ENCODE assay signal across 27 cellular contexts in genomic region chr1:56557746-56558145, GRCh38. TPM values are rescaled to one million over a fixed set of nuclear protein-coding genes. Genes with fewer than 3 reads are reported as not detected.
DNase-seq lines count a peak whose midpoint lies in the region; ATAC-seq, FAIRE-seq and TF ChIP-seq lines count a peak whose summit lies in the region.
"Had no signal": no experiment of that assay in that cellular context is flagged by ENCODE, and none has a peak within 500 bp of the region (broad histone marks: within the 10 kb centered on the region; RNA-seq: fewer than 3 reads in every experiment).

No MANE protein-coding gene starts in this region.

- H3K18ac ChIP-seq in trophoblast cell (ENCODE audit: low read length), result no peak overlapping the region

- WGBS in trophoblast cell (ENCODE audit: extremely low coverage, insufficient coverage, insufficient read length), result no CpG with 5 or more reads among the region's 7 CpGs
- WGBS in tibial nerve, 2 donors, result 30 to 33% methylated on average over 7 of the region's 7 CpGs

- H2AFZ ChIP-seq in trophoblast cell (ENCODE audit: insufficient read depth, low read length, poor library complexity), result no peak overlapping the region
- H2AFZ ChIP-seq: parathyroid adenoma had no signal

- no peak overlapping the region for H3K4me2 ChIP-seq in trophoblast cell (ENCODE audit: low read length)

- H3K36me3 ChIP-seq in trophoblast cell (ENCODE audit: control insufficient read depth in 1 of 2, insufficient read depth in 2 of 2, low read length in 2 of 2), result peaks cover 9 to 16% of the 10 kb centered on the region in 2 experiments
- H3K36me3 ChIP-seq in tibial nerve, result no peaks in the 10 kb centered on the region
- H3K36me3 ChIP-seq: adrenal gland had no signal

- no peaks in the 10 kb centered on the region for H3K36me3 Mint-ChIP-seq in activated T-cell treated with anti-CD3 and anti-CD28 coated beads, Interleukin-2, amount 50 U/mL, for 72 hours (ENCODE audit: insufficient read depth in 2 of 2)
- H3K36me3 Mint-ChIP-seq: memory B cell had no signal

- H3K9me3 Mint-ChIP-seq in activated T-cell treated with anti-CD3 and anti-CD28 coated beads, Interleukin-2, amount 50 U/mL, for 72 hours, result peaks cover 0 to 2% of the 10 kb centered on the region in 2 donors
- H3K9me3 Mint-ChIP-seq: activated CD4-positive, alpha-beta T cell treated with anti-CD3 and anti-CD28 coated beads, Interleukin-2, amount 10 ng/mL, durations not matched to agents 7 days and 5 days; dendritic cell treated with granulocyte-macrophage colony-stimulating factor and Interleukin-4, amounts not matched to agents 40 ng/mL and 50 ng/mL, for 4 days; memory B cell; stimulated activated naive CD8-positive, alpha-beta T cell treated with anti-CD3 and anti-CD28 coated beads, Interleukin-15, amount 100 ng/mL, for 72 hours had no signal

- H4K8ac ChIP-seq in trophoblast cell (ENCODE audit: low read depth, low read length), result no peak overlapping the region

- H3K4me1 Mint-ChIP-seq in activated T-cell treated with anti-CD3 and anti-CD28 coated beads, Interleukin-2, amount 50 U/mL, for 72 hours (ENCODE audit: low read depth), result no peaks in the 10 kb centered on the region
- H3K4me1 Mint-ChIP-seq: activated CD4-positive, alpha-beta T cell treated with anti-CD3 and anti-CD28 coated beads, Interleukin-2, amount 10 ng/mL, durations not matched to agents 7 days and 5 days; stimulated activated naive CD8-positive, alpha-beta T cell treated with anti-CD3 and anti-CD28 coated beads, Interleukin-15, amount 100 ng/mL, for 72 hours had no signal

- no peak overlapping the region for H3K9ac ChIP-seq in trophoblast cell (ENCODE audit: low read length)
- H3K9ac ChIP-seq: parathyroid adenoma had no signal

- H3K27ac Mint-ChIP-seq in activated T-cell treated with anti-CD3 and anti-CD28 coated beads, Interleukin-2, amount 50 U/mL, for 72 hours, result no peak overlapping the region
- H3K27ac Mint-ChIP-seq: activated CD4-positive, alpha-beta T cell treated with anti-CD3 and anti-CD28 coated beads, Interleukin-2, amount 10 ng/mL, durations not matched to agents 7 days and 5 days; dendritic cell treated with granulocyte-macrophage colony-stimulating factor and Interleukin-4, amounts not matched to agents 40 ng/mL and 50 ng/mL, for 4 days; memory B cell; stimulated activated naive CD8-positive, alpha-beta T cell treated with anti-CD3 and anti-CD28 coated beads, Interleukin-15, amount 100 ng/mL, for 72 hours had no signal

- no peak for ATAC-seq in activated T-cell treated with anti-CD3 and anti-CD28 coated beads, Interleukin-2, amount 50 U/mL, for 72 hours (replicated peaks in 1 of 2)
- ATAC-seq: left cardiac atrium; stimulated activated naive CD8-positive, alpha-beta T cell treated with anti-CD3 and anti-CD28 coated beads, Interleukin-15, amount 100 ng/mL, for 72 hours had no signal

- no peak for TF ChIP-seq EP300 in tibial nerve (IDR thresholded peaks at IDR 0.05)

- H3K4me3 ChIP-seq in trophoblast cell (ENCODE audit: low read depth, low read length) (no peak overlapping the region), tibial nerve (no peak overlapping the region)
- H3K4me3 ChIP-seq: adrenal gland, SK-N-MC had no signal

- DNase-seq in COLO829 (ENCODE audit: low spot score) (peak; percentile 59), RPMI8226 (peak; percentile 56), hippocampal formation (lab: John Stamatoyannopoulos, UW) (peak; percentile 62 to 79), trophoblast cell (no peak), GM12891 (ENCODE audit: insufficient read length, low spot score) (no peak), GM10266 (ENCODE audit: extremely low spot score) (no peak), tibial nerve (ENCODE audit: low spot score in 2 of 2) (no peak)
- no peak for DNase-seq in activated T-cell treated with anti-CD3 and anti-CD28 coated beads, Interleukin-2, amount 50 U/mL, for 72 hours
- DNase-seq: activated CD4-positive, alpha-beta T cell treated with anti-CD3 and anti-CD28 coated beads, Interleukin-2, amount 10 ng/mL, durations not matched to agents 7 days and 5 days; activated naive CD4-positive, alpha-beta T cell treated with Interleukin-2 at 50 U/mL for 16 hours; activated T-cell treated with anti-CD3 and anti-CD28 coated beads, Interleukin-2, amount 50 U/mL, for 48 hours; adrenal gland; COR-L47; DMS79 treated with DMSO at 0.1 percent for 48 hours; KBM-7; left cardiac atrium; NCI-H1436 treated with DMSO at 0.1 percent for 48 hours; stimulated activated CD4-positive, alpha-beta T cell treated with anti-CD3 and anti-CD28 coated beads, Interleukin-15, amount 100 ng/mL, for 24 hours; stimulated activated naive CD8-positive, alpha-beta T cell treated with anti-CD3 and anti-CD28 coated beads, Interleukin-15, amount 100 ng/mL, for 72 hours had no signal

- no peak overlapping the region for H2BK120ac ChIP-seq in trophoblast cell (ENCODE audit: insufficient read depth, low read length, poor library complexity)

- TF ChIP-seq POLR2A in GM12891 (IDR thresholded peaks at IDR 0.05; ENCODE audit: low read depth, low read length) (no peak), tibial nerve (IDR thresholded peaks at IDR 0.05) (no peak)

- TF ChIP-seq CTCF in GM10266 (IDR thresholded peaks at IDR 0.05; ENCODE audit: control insufficient read depth, insufficient read depth, low read depth, missing control alignments) (no peak), tibial nerve (IDR thresholded peaks at IDR 0.05) (no peak)

- no peak overlapping the region for H3K27ac ChIP-seq in trophoblast cell (ENCODE audit: low read depth, low read length)
- H3K27ac ChIP-seq in tibial nerve, result peak overlapping the region in 2 of 4 donors; percentile 41 to 55
- H3K27ac ChIP-seq: adrenal gland, parathyroid adenoma, RWPE1, SK-N-MC had no signal

- H3K4ac ChIP-seq in trophoblast cell (ENCODE audit: low read depth, low read length), result peak overlapping the region; percentile 86

- H2BK5ac ChIP-seq in trophoblast cell (ENCODE audit: low read depth, low read length, poor library complexity), result no peak overlapping the region

- H3K79me2 ChIP-seq in trophoblast cell (ENCODE audit: control insufficient read depth, insufficient read depth, low read length, poor library complexity), result peaks cover 18% of the 10 kb centered on the region

- H3K23ac ChIP-seq in trophoblast cell (ENCODE audit: low read length), result no peak overlapping the region

- H2BK12ac ChIP-seq in trophoblast cell (ENCODE audit: low read length), result no peak overlapping the region

- H3K27me3 ChIP-seq in trophoblast cell (ENCODE audit: insufficient read depth, low read length), result no peaks in the 10 kb centered on the region
- H3K27me3 ChIP-seq in tibial nerve, result no peaks in the 10 kb centered on the region
- H3K27me3 ChIP-seq: adrenal gland had no signal

- peaks cover 2 to 15% of the 10 kb centered on the region in 2 experiments for H3K4me1 ChIP-seq in trophoblast cell (ENCODE audit: control insufficient read depth in 1 of 2, insufficient read depth in 2 of 2, low read length in 2 of 2)
- peaks cover 0 to 76% (median 15%) of the 10 kb centered on the region in 4 donors for H3K4me1 ChIP-seq in tibial nerve

- H2AK5ac ChIP-seq in trophoblast cell (ENCODE audit: low read length), result no peak overlapping the region

- no peaks in the 10 kb centered on the region for H3K27me3 Mint-ChIP-seq in activated T-cell treated with anti-CD3 and anti-CD28 coated beads, Interleukin-2, amount 50 U/mL, for 72 hours (ENCODE audit: low read depth)
- H3K27me3 Mint-ChIP-seq: activated CD4-positive, alpha-beta T cell treated with anti-CD3 and anti-CD28 coated beads, Interleukin-2, amount 10 ng/mL, durations not matched to agents 7 days and 5 days; memory B cell; stimulated activated naive CD8-positive, alpha-beta T cell treated with anti-CD3 and anti-CD28 coated beads, Interleukin-15, amount 100 ng/mL, for 72 hours had no signal

- no peak overlapping the region for H4K12ac ChIP-seq in trophoblast cell (ENCODE audit: low read depth, low read length)

- H3K14ac ChIP-seq in trophoblast cell (ENCODE audit: low read length), result no peak overlapping the region

- H3K79me1 ChIP-seq in trophoblast cell (ENCODE audit: low read length), result no peaks in the 10 kb centered on the region

- H3K4me3 Mint-ChIP-seq in activated T-cell treated with anti-CD3 and anti-CD28 coated beads, Interleukin-2, amount 50 U/mL, for 72 hours, result no peak overlapping the region
- H3K4me3 Mint-ChIP-seq: activated CD4-positive, alpha-beta T cell treated with anti-CD3 and anti-CD28 coated beads, Interleukin-2, amount 10 ng/mL, durations not matched to agents 7 days and 5 days; dendritic cell treated with granulocyte-macrophage colony-stimulating factor and Interleukin-4, amounts not matched to agents 40 ng/mL and 50 ng/mL, for 4 days; memory B cell; stimulated activated naive CD8-positive, alpha-beta T cell treated with anti-CD3 and anti-CD28 coated beads, Interleukin-15, amount 100 ng/mL, for 72 hours had no signal

- FAIRE-seq in GM12891 (lab: Jason Lieb, UNC), result no peak
- FAIRE-seq: bronchial epithelial cell, endometrium, H1 had no signal

- H4K91ac ChIP-seq in trophoblast cell (ENCODE audit: low read depth, low read length), result no peak overlapping the region

- H3K9me3 ChIP-seq in trophoblast cell (ENCODE audit: insufficient read depth, low read depth, low read length) (no peaks in the 10 kb centered on the region), tibial nerve (no peaks in the 10 kb centered on the region)
- H3K9me3 ChIP-seq: adrenal gland had no signal

TF ChIP-seq in GM12891, 5 proteins besides CTCF, POLR2A, EP300 and RAD21:
- no peak for TF ChIP-seq PAX5 (IDR thresholded peaks at IDR 0.05; ENCODE audit: insufficient read depth, low read length, severe bottlenecking)
- no peak for TF ChIP-seq SPI1 (IDR thresholded peaks at IDR 0.05; ENCODE audit: low read depth, low read length)
- no peak for TF ChIP-seq TAF1 (IDR thresholded peaks at IDR 0.05; ENCODE audit: low read depth, low read length)
- TF ChIP-seq POU2F2 (IDR thresholded peaks at IDR 0.05; ENCODE audit: low read depth, low read length), result no peak
- no peak for TF ChIP-seq POLR2AphosphoS5 (IDR thresholded peaks at IDR 0.05; ENCODE audit: low read depth, low read length)
TF ChIP-seq in GM12891: peak in this region for 0.

RNA-seq across cellular contexts. Expression of gene PLPP3, which starts 21.6 kb away (rescaled TPM):
- polyA plus RNA-seq in trophoblast cell (2013), result 289 and 308 TPM in 2 replicates
- polyA plus RNA-seq in GM12891 (2012; ENCODE audit: low read depth, missing spikeins), result 0.22 TPM
- total RNA-seq in tibial nerve, result 100 to 1,000 TPM; 139 to 307 (median 267) TPM
- not detected for total RNA-seq in activated T-cell treated with anti-CD3 and anti-CD28 coated beads, Interleukin-2, amount 50 U/mL, for 72 hours
- total RNA-seq: activated CD4-positive, alpha-beta T cell treated with anti-CD3 and anti-CD28 coated beads, Interleukin-2, amount 10 ng/mL, durations not matched to agents 7 days and 5 days had no signal

Comparison
In these comparisons a context has a peak if more than half of its experiments do, and no peak if none do; other contexts are left out.
1. DNase-seq: peak in COLO829 (single experiment), RPMI8226 (single experiment) and hippocampal formation (2 of 2); none in trophoblast cell (0 of 2), GM12891 (single experiment), GM10266 (single experiment), tibial nerve (0 of 2) and activated T-cell treated with anti-CD3 and anti-CD28 coated beads, Interleukin-2, amount 50 U/mL, for 72 hours (0 of 2).
2. RNA of gene PLPP3, which starts 21.6 kb away (total RNA-seq): 139 to 307 TPM in tibial nerve; not detected in activated T-cell treated with anti-CD3 and anti-CD28 coated beads, Interleukin-2, amount 50 U/mL, for 72 hours; every median in the first group is over 100 times any median in the second.